In genomic region chr16:29626778-29627331, GRCh38 we compare ENCODE assay signal across 10 cellular contexts. TPM values are rescaled to one million over a fixed set of nuclear protein-coding genes. Genes with fewer than 3 reads are reported as not detected.
DNase-seq lines count a peak whose midpoint lies in the region; ATAC-seq, FAIRE-seq and TF ChIP-seq lines count a peak whose summit lies in the region.
"Not testable (repeated sequence)": the region's sequence is repeated elsewhere in the genome, so short reads cannot be mapped to it uniquely, and the experiment has no call there.
"Had no signal": no experiment of that assay in that cellular context is flagged by ENCODE, and none has a peak within 500 bp of the region (broad histone marks: within the 10 kb centered on the region; RNA-seq: fewer than 3 reads in every experiment).

No MANE protein-coding gene starts in this region.

- peak overlapping the region in 3 of 10 experiments; percentile 15 to 40 (median 31); a peak in 3 of 20 replicates for H3K4me3 ChIP-seq in BLaER1 treated with 17β-estradiol and CSF1 and Interleukin-3, amounts not matched to agents 10 nM and 100 nM
- H3K4me3 ChIP-seq in OCI-LY3 (ENCODE audit: low read length); mucosa of descending colon: not testable (repeated sequence)

- not testable (repeated sequence) for DNase-seq in GM19239 (ENCODE audit: insufficient read length, low spot score); mucosa of descending colon
- DNase-seq in activated CD8-positive, alpha-beta memory T cell treated with anti-CD3 and anti-CD28 coated beads for 4 hours (ENCODE audit: low read depth in 2 of 2), result peak; percentile 35 to 52
- DNase-seq in activated naive CD8-positive, alpha-beta T cell treated with anti-CD3 and anti-CD28 coated beads for 36 hours, result peak; percentile 72
- peak in 2 of 3 donors; percentile 30 to 71 for DNase-seq in stimulated activated CD4-positive, alpha-beta T cell treated with anti-CD3 and anti-CD28 coated beads, TNF-alpha, amount 100 ng/mL, for 48 hours (ENCODE audit: low read depth in 3 of 3)

- peak overlapping the region; percentile 89 for H3K27ac Mint-ChIP-seq in activated naive CD8-positive, alpha-beta T cell treated with anti-CD3 and anti-CD28 coated beads for 36 hours

- ATAC-seq in HG02973 (IDR thresholded peaks at IDR 0.05; ENCODE audit: unreplicated experiment) (peak; percentile 65), mucosa of descending colon (peak; percentile 72)

- peaks cover 31 to 49% (median 41%) of the 10 kb centered on the region in 10 experiments for H3K4me1 ChIP-seq in BLaER1 treated with 17β-estradiol and CSF1 and Interleukin-3, amounts not matched to agents 10 nM and 100 nM
- peaks cover 11% of the 10 kb centered on the region for H3K4me1 ChIP-seq in OCI-LY3 (ENCODE audit: low read length)
- not testable (repeated sequence) for H3K4me1 ChIP-seq in mucosa of descending colon (ENCODE audit: low read depth)

- not testable (repeated sequence) for H3K36me3 ChIP-seq in BLaER1 treated with 17β-estradiol and CSF1 and Interleukin-3, amounts not matched to agents 10 nM and 100 nM; OCI-LY3 (replicated peaks; ENCODE audit: low read depth, low read length); mucosa of descending colon (ENCODE audit: low read depth)

- H3K79me2 ChIP-seq in OCI-LY3 (ENCODE audit: low read length), result not testable (repeated sequence)

- peak overlapping the region; percentile 71 to 100 (median 95) for H3K4me2 ChIP-seq in BLaER1 treated with 17β-estradiol and CSF1 and Interleukin-3, amounts not matched to agents 10 nM and 100 nM
- H3K4me2 ChIP-seq in OCI-LY3 (ENCODE audit: low read length), result peak overlapping the region; percentile 28; the same call in 1 of the 2 replicates

- peak; percentile 74 for FAIRE-seq in GM19239 (lab: Jason Lieb, UNC)

- H3K36me3 Mint-ChIP-seq in activated naive CD8-positive, alpha-beta T cell treated with anti-CD3 and anti-CD28 coated beads for 36 hours, result not testable (repeated sequence)

- intact Hi-C loops in mucosa of descending colon (cut with DNase I, micrococcal nuclease), result not testable (repeated sequence)

- not testable (repeated sequence) for TF ChIP-seq CTCF in OCI-LY3 (IDR thresholded peaks at IDR 0.05; ENCODE audit: low read depth, low read length); mucosa of descending colon (IDR thresholded peaks at IDR 0.05)

- peak overlapping the region in 3 of 11 experiments; percentile 7 to 42 (median 40); a peak in 3 of 22 replicates for H3K9ac ChIP-seq in BLaER1 treated with 17β-estradiol and CSF1 and Interleukin-3, amounts not matched to agents 10 nM and 100 nM
- H3K9ac ChIP-seq in OCI-LY3 (ENCODE audit: low read length), result not testable (repeated sequence)

- not testable (repeated sequence) for H3K27me3 ChIP-seq in BLaER1 treated with 17β-estradiol and CSF1 and Interleukin-3, amounts not matched to agents 10 nM and 100 nM; OCI-LY3 (ENCODE audit: low read depth, low read length)

- H3K9me3 ChIP-seq in BLaER1 treated with 17β-estradiol and CSF1 and Interleukin-3, amounts not matched to agents 10 nM and 100 nM (replicated peaks in 1 of 11); OCI-LY3 (ENCODE audit: insufficient read depth, low read length); mucosa of descending colon: not testable (repeated sequence)

- H3K4me1 Mint-ChIP-seq in activated naive CD8-positive, alpha-beta T cell treated with anti-CD3 and anti-CD28 coated beads for 36 hours, result peaks cover 10% of the 10 kb centered on the region

- not testable (repeated sequence) for H4K20me1 ChIP-seq in BLaER1 treated with 17β-estradiol and CSF1 and Interleukin-3, amounts not matched to agents 10 nM and 100 nM; OCI-LY3 (ENCODE audit: insufficient read depth, low read length)

- H2AFZ ChIP-seq in OCI-LY3 (ENCODE audit: low read depth, low read length), result not testable (repeated sequence)

- H3K9me3 Mint-ChIP-seq in activated naive CD8-positive, alpha-beta T cell treated with anti-CD3 and anti-CD28 coated beads for 36 hours, result not testable (repeated sequence)

- H3K27ac ChIP-seq in BLaER1 treated with 17β-estradiol and CSF1 and Interleukin-3, amounts not matched to agents 10 nM and 100 nM, result peak overlapping the region in 7 of 11 experiments; percentile 23 to 66 (median 53); a peak in 10 of 22 replicates
- not testable (repeated sequence) for H3K27ac ChIP-seq in OCI-LY3 (ENCODE audit: low read length)

- H3K4me3 Mint-ChIP-seq in activated naive CD8-positive, alpha-beta T cell treated with anti-CD3 and anti-CD28 coated beads for 36 hours, result peak overlapping the region; percentile 29

- H3K27me3 Mint-ChIP-seq in activated naive CD8-positive, alpha-beta T cell treated with anti-CD3 and anti-CD28 coated beads for 36 hours, result not testable (repeated sequence)

RNA-seq across cellular contexts. Expression of gene SPN, which starts 36.2 kb away (rescaled TPM):
- 100 to 1,000 TPM; 122 TPM for total RNA-seq in activated naive CD8-positive, alpha-beta T cell treated with anti-CD3 and anti-CD28 coated beads for 36 hours
- total RNA-seq in mucosa of descending colon, result 1 to 10 TPM; 4.4 to 6.0 (median 4.5) TPM
- total RNA-seq: epithelial cell of proximal tubule, SK-MEL-5 had no signal

RNA-seq across cellular contexts. Expression of gene QPRT, which starts 52.1 kb away (rescaled TPM):
- total RNA-seq in activated naive CD8-positive, alpha-beta T cell treated with anti-CD3 and anti-CD28 coated beads for 36 hours, result 1 to 10 TPM; 5.4 to 5.5 TPM
- total RNA-seq in mucosa of descending colon, result 10 to 100 TPM; 25.3 to 54.6 (median 25.4) TPM

Comparison
In these comparisons a context has a peak if more than half of its experiments do, and no peak if none do; other contexts are left out.
1. RNA of gene SPN, which starts 36.2 kb away (total RNA-seq): 122 TPM in activated naive CD8-positive, alpha-beta T cell treated with anti-CD3 and anti-CD28 coated beads for 36 hours; 4.4 to 6.0 TPM in mucosa of descending colon; every median in the first group is over 10 times any median in the second.
2. RNA of gene QPRT, which starts 52.1 kb away (total RNA-seq): 25.3 to 54.6 TPM in mucosa of descending colon; 5.4 to 5.5 TPM in activated naive CD8-positive, alpha-beta T cell treated with anti-CD3 and anti-CD28 coated beads for 36 hours; every median in the first group is over 4 times any median in the second.